1 cellular context compared by ENCODE assay signal in the genomic region with DNA sequence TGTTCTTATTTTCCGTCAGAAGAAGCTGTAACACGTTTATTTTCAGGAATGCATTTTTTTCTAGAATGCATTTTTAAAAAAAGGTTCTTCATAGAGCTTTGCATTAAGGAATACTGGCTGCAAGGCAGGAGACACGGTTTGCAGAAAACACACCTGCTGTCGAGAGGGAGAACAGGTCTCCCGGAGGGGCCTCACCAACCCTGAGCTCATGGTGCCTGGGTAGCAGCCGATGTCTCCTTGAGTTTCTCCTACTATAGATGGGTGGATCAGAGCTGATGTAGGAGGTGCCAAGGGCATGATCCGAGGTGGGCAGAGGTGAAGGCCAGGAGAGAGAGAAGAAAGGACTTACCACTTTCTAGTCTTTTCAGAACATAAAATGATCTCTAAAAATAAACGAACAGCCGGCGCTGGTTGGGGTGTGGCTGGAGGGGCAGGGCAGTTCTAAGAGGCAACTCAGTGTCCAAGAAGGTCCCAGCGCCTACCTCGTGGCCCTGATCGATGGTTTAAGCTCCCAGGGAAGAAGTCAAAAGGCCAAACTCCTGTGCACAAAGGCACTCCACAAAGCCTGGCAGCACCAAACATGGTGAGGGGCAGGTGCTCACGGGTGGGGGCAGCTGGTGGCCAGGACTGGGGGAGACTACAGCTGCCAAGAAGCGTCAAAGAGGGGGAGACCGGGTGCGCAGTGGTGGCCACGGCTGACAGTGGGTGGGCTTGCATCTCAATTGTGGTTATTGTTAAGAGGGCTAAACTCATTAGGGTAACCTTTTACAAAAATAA.
TF ChIP-seq lines count a peak whose summit lies in the region.

No MANE protein-coding gene starts in this region.

TF ChIP-seq in HEK293T, 16 proteins besides CTCF, POLR2A, EP300 and RAD21:
- no peak for TF ChIP-seq LEF1 (IDR thresholded peaks at IDR 0.05; ENCODE audit: borderline replicate concordance)
- no peak for TF ChIP-seq L3MBTL2 (conservative IDR thresholded peaks at IDR 0.05)
- TF ChIP-seq FOXM1 (IDR thresholded peaks at IDR 0.05; ENCODE audit: borderline replicate concordance) = no peak
- no peak for TF ChIP-seq SUZ12 (IDR thresholded peaks at IDR 0.05)
- TF ChIP-seq FOXK2 (IDR thresholded peaks at IDR 0.05) = no peak
- no peak for TF ChIP-seq SP1 (IDR thresholded peaks at IDR 0.05)
- no peak for TF ChIP-seq ELF4 (IDR thresholded peaks at IDR 0.05)
- no peak for TF ChIP-seq ARNT (IDR thresholded peaks at IDR 0.05)
- TF ChIP-seq FOXA1 (IDR thresholded peaks at IDR 0.05) = no peak
- TF ChIP-seq NFRKB (IDR thresholded peaks at IDR 0.05) = no peak
- TF ChIP-seq CTBP1 (IDR thresholded peaks at IDR 0.05; ENCODE audit: borderline replicate concordance) = no peak
- no peak for TF ChIP-seq HDGF (IDR thresholded peaks at IDR 0.05; ENCODE audit: borderline replicate concordance)
